ENCODE assay signal across 26 cellular contexts in genomic region chr20:17799575-17799974, GRCh38.
"Had no signal": no experiment of that assay in that cellular context is flagged by ENCODE, and none has a peak within 500 bp of the region (broad histone marks: within the 10 kb centered on the region; RNA-seq: fewer than 3 reads in every experiment).

No MANE protein-coding gene starts in this region.

- DNase-seq: stimulated activated CD4-positive, alpha-beta T cell treated with anti-CD3 and anti-CD28 coated beads, Interleukin-2, amount 100 ng/mL, for 48 hours; stimulated activated CD4-positive, alpha-beta T cell treated with anti-CD3 and anti-CD28 coated beads, Interleukin-4, amount 100 ng/mL, for 1 hour; stimulated activated CD4-positive, alpha-beta T cell treated with anti-CD3 and anti-CD28 coated beads, Interleukin-4, amount 100 ng/mL, for 24 hours; stimulated activated CD4-positive, alpha-beta T cell treated with anti-CD3 and anti-CD28 coated beads, Interleukin-4, amount 100 ng/mL, for 4 hours; stimulated activated CD8-positive, alpha-beta memory T cell treated with anti-CD3 and anti-CD28 coated beads, Interleukin-4, amount 100 ng/mL, for 48 hours; stimulated activated naive B cell treated with anti-CD40 and anti-IgM and Interleukin-4, amounts not matched to agents 10 μg/mL and 1 μg/mL and 100 μg/mL, for 72 hours; stimulated activated naive CD4-positive, alpha-beta T cell; stimulated activated naive CD4-positive, alpha-beta T cell treated with Interleukin-2 at 50 U/mL for 16 hours; stimulated activated naive CD8-positive, alpha-beta T cell treated with anti-CD3 and anti-CD28 coated beads, Interleukin-15, amount 100 ng/mL, for 72 hours; stimulated activated naive CD8-positive, alpha-beta T cell treated with anti-CD3 and anti-CD28 coated beads, Interleukin-15, Interleukin-2, amounts not matched to agents 100 U/mL and 50 U/mL, for 24 hours; stomach; substantia nigra; testis; tibial artery; transverse colon; upper lobe of left lung; upper lobe of right lung; uterus had no signal

- H3K27ac ChIP-seq: stomach, suprapubic skin, testis, thoracic aorta, thyroid gland, tibial artery, tibial nerve, transverse colon, upper lobe of left lung, upper lobe of right lung, uterus, vagina had no signal

- H3K27me3 ChIP-seq: stomach, suprapubic skin, testis, thyroid gland, tibial artery, tibial nerve, transverse colon, upper lobe of left lung, upper lobe of right lung, uterus, vagina had no signal

- FAIRE-seq: urothelium cell line had no signal

- H3K9me3 ChIP-seq: stomach, suprapubic skin, testis, thoracic aorta, thyroid gland, tibial artery, transverse colon, upper lobe of left lung, upper lobe of right lung, uterus, vagina had no signal

- H3K36me3 ChIP-seq: stomach, suprapubic skin, thoracic aorta, thyroid gland, tibial artery, tibial nerve, transverse colon, upper lobe of left lung, upper lobe of right lung, uterus, vagina had no signal

- ATAC-seq: stimulated activated effector memory CD8-positive, alpha-beta T cell treated with anti-CD3 and anti-CD28 coated beads, Interleukin-12 subunit alpha, Interleukin-12 subunit beta, amount 100 ng/mL, for 72 hours; stimulated activated memory B cell treated with anti-CD40 and anti-IgM and Interleukin-4, amounts not matched to agents 10 μg/mL and 1 μg/mL and 100 μg/mL, for 72 hours; stimulated activated naive B cell treated with anti-CD40 and anti-IgM and Interleukin-4, amounts not matched to agents 10 μg/mL and 1 μg/mL and 100 μg/mL, for 72 hours; stimulated activated naive CD8-positive, alpha-beta T cell treated with anti-CD3 and anti-CD28 coated beads, Interleukin-15, amount 100 ng/mL, for 72 hours; stimulated activated naive CD8-positive, alpha-beta T cell treated with anti-CD3 and anti-CD28 coated beads, Interleukin-15, Interleukin-2, amounts not matched to agents 100 U/mL and 50 U/mL, for 24 hours; upper lobe of right lung had no signal

- H3K4me3 ChIP-seq: stomach, suprapubic skin, testis, thoracic aorta, thyroid gland, tibial artery, tibial nerve, transverse colon, upper lobe of left lung, upper lobe of right lung, uterus, vagina had no signal
